Comparison of ENCODE assay signal across 21 cellular contexts in genomic region chr3:150248865-150249360, GRCh38.
DNase-seq lines count a peak whose midpoint lies in the region; TF ChIP-seq lines count a peak whose summit lies in the region.
"Had no signal": no experiment of that assay in that cellular context is flagged by ENCODE, and none has a peak within 500 bp of the region (broad histone marks: within the 10 kb centered on the region; RNA-seq: fewer than 3 reads in every experiment).

No MANE protein-coding gene starts in this region.

- H3K27me3 ChIP-seq in NT2/D1 (ENCODE audit: insufficient read depth, insufficient read length) (no peaks in the 10 kb centered on the region), transverse colon (no peaks in the 10 kb centered on the region)
- H3K27me3 ChIP-seq: BLaER1, cardiac muscle cell, Peyer's patch had no signal

- H3K4me3 ChIP-seq in NT2/D1 (ENCODE audit: insufficient read length, low read depth), result no peak overlapping the region
- no peak overlapping the region for H3K4me3 ChIP-seq in transverse colon
- H3K4me3 ChIP-seq: BLaER1, cardiac muscle cell, K562, Peyer's patch, skin epidermis, thoracic aorta had no signal

- peak overlapping the region; percentile 20 to 45 (median 38) for H3K27ac ChIP-seq in transverse colon
- H3K27ac ChIP-seq: BLaER1, cardiac muscle cell, Peyer's patch, thoracic aorta had no signal

- H3K4me1 ChIP-seq in NT2/D1 (ENCODE audit: insufficient read depth, insufficient read length) (no peaks in the 10 kb centered on the region), transverse colon (peaks cover 4 to 31% (median 11%) of the 10 kb centered on the region in 4 donors)
- H3K4me1 ChIP-seq: BLaER1 had no signal

- no peak for TF ChIP-seq EP300 in transverse colon (IDR thresholded peaks at IDR 0.05; ENCODE audit: low read depth)

- H3K9me3 ChIP-seq in NT2/D1 (ENCODE audit: insufficient read depth, low read length), result no peaks in the 10 kb centered on the region
- no peaks in the 10 kb centered on the region for H3K9me3 ChIP-seq in transverse colon
- H3K9me3 ChIP-seq: BLaER1, Peyer's patch, thoracic aorta had no signal

- H3K9me3 Mint-ChIP-seq in chondrocyte (ENCODE audit: low read depth) (no peaks in the 10 kb centered on the region), nephron (no peaks in the 10 kb centered on the region)
- H3K9me3 Mint-ChIP-seq: activated CD8-positive, alpha-beta T cell treated with anti-CD3 and anti-CD28 coated beads for 36 hours; activated naive CD8-positive, alpha-beta T cell treated with anti-CD3 and anti-CD28 coated beads, Interleukin-2, amount 10 ng/mL, durations not matched to agents 7 days and 5 days; activated T-cell treated with anti-CD3 and anti-CD28 coated beads, Interleukin-2, amount 50 U/mL, for 72 hours had no signal

- TF ChIP-seq POLR2A in transverse colon (IDR thresholded peaks at IDR 0.05), result no peak

- H3K27me3 Mint-ChIP-seq in chondrocyte (ENCODE audit: low read depth), result no peaks in the 10 kb centered on the region
- H3K27me3 Mint-ChIP-seq in nephron (ENCODE audit: low read depth), result no peaks in the 10 kb centered on the region

- peak overlapping the region; percentile 89 for H3K27ac Mint-ChIP-seq in chondrocyte (ENCODE audit: unreplicated experiment)
- peak overlapping the region; percentile 88 to 94 (median 94) for H3K27ac Mint-ChIP-seq in nephron
- H3K27ac Mint-ChIP-seq: activated CD8-positive, alpha-beta T cell treated with anti-CD3 and anti-CD28 coated beads for 36 hours; activated naive CD8-positive, alpha-beta T cell treated with anti-CD3 and anti-CD28 coated beads, Interleukin-2, amount 10 ng/mL, durations not matched to agents 7 days and 5 days; activated T-cell treated with anti-CD3 and anti-CD28 coated beads, Interleukin-2, amount 50 U/mL, for 72 hours had no signal

- H3K9ac ChIP-seq in NT2/D1 (ENCODE audit: insufficient read length, low read depth), result peak overlapping the region; percentile 34
- H3K9ac ChIP-seq: BLaER1 had no signal

- H3K36me3 ChIP-seq in NT2/D1 (ENCODE audit: insufficient read depth, insufficient read length, low read length) (no peaks in the 10 kb centered on the region), transverse colon (no peaks in the 10 kb centered on the region)
- H3K36me3 ChIP-seq: BLaER1, cardiac muscle cell, Peyer's patch, thoracic aorta had no signal

- H3K4me1 Mint-ChIP-seq in chondrocyte (ENCODE audit: low read depth) (peaks cover 60% of the 10 kb centered on the region), nephron (peaks cover 57% of the 10 kb centered on the region)
- H3K4me1 Mint-ChIP-seq: activated naive CD8-positive, alpha-beta T cell treated with anti-CD3 and anti-CD28 coated beads, Interleukin-2, amount 10 ng/mL, durations not matched to agents 7 days and 5 days had no signal

- intact Hi-C loops in transverse colon (cut with DNase I; ENCODE audit: low total_unique reads), result no loop called here

- TF ChIP-seq CTCF in chondrocyte (IDR thresholded peaks at IDR 0.05), result no peak
- no peak for TF ChIP-seq CTCF in nephron (IDR thresholded peaks at IDR 0.05; ENCODE audit: unreplicated experiment in 3 of 3)
- no peak for TF ChIP-seq CTCF in transverse colon (IDR thresholded peaks at IDR 0.05)

- 55% methylated on average over 4 of the region's 4 CpGs for WGBS in transverse colon (ENCODE audit: low coverage in 1 of 2), 2 donors

- no peaks in the 10 kb centered on the region for H3K36me3 Mint-ChIP-seq in chondrocyte (ENCODE audit: low read depth)
- H3K36me3 Mint-ChIP-seq in nephron (ENCODE audit: low read depth), result no peaks in the 10 kb centered on the region
- H3K36me3 Mint-ChIP-seq: activated naive CD8-positive, alpha-beta T cell treated with anti-CD3 and anti-CD28 coated beads, Interleukin-2, amount 10 ng/mL, durations not matched to agents 7 days and 5 days had no signal

- H3K4me3 Mint-ChIP-seq in chondrocyte (ENCODE audit: unreplicated experiment) (peak overlapping the region; percentile 32), nephron (peak overlapping the region; percentile 3 to 38 (median 24))
- H3K4me3 Mint-ChIP-seq: activated CD8-positive, alpha-beta T cell treated with anti-CD3 and anti-CD28 coated beads for 36 hours; activated naive CD8-positive, alpha-beta T cell treated with anti-CD3 and anti-CD28 coated beads, Interleukin-2, amount 10 ng/mL, durations not matched to agents 7 days and 5 days; activated T-cell treated with anti-CD3 and anti-CD28 coated beads, Interleukin-2, amount 50 U/mL, for 72 hours had no signal

- no peak for DNase-seq in NT2/D1 (ENCODE audit: low read depth, low spot score)
- DNase-seq in chondrocyte (ENCODE audit: low spot score), result no peak
- DNase-seq in transverse colon, result no peak
- DNase-seq in NAMALWA (ENCODE audit: low spot score), result no peak
- no peak for DNase-seq in A172 (ENCODE audit: low spot score)
- no peak for DNase-seq in SHP77 (lab: John Stamatoyannopoulos, UW)
- DNase-seq: activated CD8-positive, alpha-beta T cell treated with anti-CD3 and anti-CD28 coated beads for 36 hours; activated naive CD8-positive, alpha-beta T cell treated with anti-CD3 and anti-CD28 coated beads, Interleukin-2, amount 10 ng/mL, durations not matched to agents 7 days and 5 days; activated T-cell treated with anti-CD3 and anti-CD28 coated beads, Interleukin-2, amount 50 U/mL, for 72 hours; DMS153; kidney; NCI-H774; occipital lobe; Peyer's patch; stimulated activated CD4-positive, alpha-beta T cell treated with anti-CD3 and anti-CD28 coated beads, Interleukin-4, amount 100 ng/mL, for 4 hours had no signal

- in situ Hi-C loops in transverse colon (cut with MboI; ENCODE audit: low pct_ligation_motif_present in 1 of 4, low pct_unique_long_range_greater_than_20kb in 1 of 4, low sequenced_read_pairs in 3 of 4), result no loop called here
